15 cellular contexts compared by ENCODE assay signal in the genomic region with DNA sequence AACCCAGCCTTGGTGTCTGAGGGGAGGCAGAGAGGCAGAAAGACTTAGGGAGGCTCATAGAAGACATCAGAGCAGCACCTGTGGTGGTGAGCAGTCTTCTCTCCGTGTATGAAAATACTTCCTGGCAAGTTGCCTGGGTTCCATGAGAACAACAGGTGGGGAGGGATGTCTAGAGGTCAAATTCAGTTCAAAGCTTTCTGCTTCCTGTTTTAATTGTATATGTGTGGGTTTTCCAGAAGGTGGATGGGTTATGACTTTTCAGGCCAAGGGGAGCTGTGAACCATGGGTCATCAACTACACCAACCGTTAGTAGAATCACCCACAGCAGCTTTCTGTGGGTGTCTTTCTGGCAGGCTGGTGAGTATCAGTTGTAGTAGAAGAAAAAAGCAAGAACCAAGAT. TPM values are rescaled to one million over a fixed set of nuclear protein-coding genes. Genes with fewer than 3 reads are reported as not detected.
DNase-seq lines count a peak whose midpoint lies in the region; ATAC-seq and TF ChIP-seq lines count a peak whose summit lies in the region.
"Had no signal": no experiment of that assay in that cellular context is flagged by ENCODE, and none has a peak within 500 bp of the region (broad histone marks: within the 10 kb centered on the region; RNA-seq: fewer than 3 reads in every experiment).

No MANE protein-coding gene starts in this region.

- no peaks in the 10 kb centered on the region for H3K27me3 ChIP-seq in ovary
- H3K27me3 ChIP-seq in CD8-positive, alpha-beta T cell (ENCODE audit: insufficient read depth, low read length), result no peaks in the 10 kb centered on the region
- H3K27me3 ChIP-seq: cardiac muscle cell had no signal

- 15 to 57% (median 24%) methylated on average over 2 of the region's 2 CpGs for WGBS in ovary, 3 donors

- H3K27ac ChIP-seq in ovary, result no peak overlapping the region
- H3K27ac ChIP-seq in CD8-positive, alpha-beta T cell (ENCODE audit: low read depth, low read length), result no peak overlapping the region
- H3K27ac ChIP-seq: cardiac muscle cell, PC-9 had no signal

- H3K36me3 Mint-ChIP-seq in CD8-positive, alpha-beta T cell, result no peaks in the 10 kb centered on the region
- H3K36me3 Mint-ChIP-seq in WTC11, result no peaks in the 10 kb centered on the region

- no peak overlapping the region for H3K4me3 Mint-ChIP-seq in CD8-positive, alpha-beta T cell
- no peak overlapping the region for H3K4me3 Mint-ChIP-seq in WTC11
- H3K4me3 Mint-ChIP-seq: activated T-cell treated with anti-CD3 and anti-CD28 coated beads, Interleukin-2, amount 50 U/mL, for 72 hours; nephron had no signal

- DNase-seq in kidney tubule cell (ENCODE audit: low spot score) (peak; percentile 25), mesenteric fat pad (ENCODE audit: low spot score) (no peak), ovary (no peak), WTC11 (ENCODE audit: low spot score) (no peak)
- DNase-seq in CD8-positive, alpha-beta T cell, result no peak
- DNase-seq: activated T-cell treated with anti-CD3 and anti-CD28 coated beads, Interleukin-2, amount 50 U/mL, for 72 hours; NCI-H187; PC-9 had no signal

- no peaks in the 10 kb centered on the region for H3K36me3 ChIP-seq in ovary
- no peaks in the 10 kb centered on the region for H3K36me3 ChIP-seq in CD8-positive, alpha-beta T cell (ENCODE audit: insufficient read depth, low read length)
- H3K36me3 ChIP-seq: cardiac muscle cell had no signal

- no peaks in the 10 kb centered on the region for H3K9me3 Mint-ChIP-seq in CD8-positive, alpha-beta T cell
- H3K9me3 Mint-ChIP-seq in WTC11, result 0 out of 2 replicates have a peak, but pooled peaks cover 4% of the 10 kb centered on the region
- H3K9me3 Mint-ChIP-seq: activated T-cell treated with anti-CD3 and anti-CD28 coated beads, Interleukin-2, amount 50 U/mL, for 72 hours; nephron had no signal

- H3K27ac Mint-ChIP-seq in CD8-positive, alpha-beta T cell, result no peak overlapping the region
- no peak overlapping the region for H3K27ac Mint-ChIP-seq in WTC11
- H3K27ac Mint-ChIP-seq: activated T-cell treated with anti-CD3 and anti-CD28 coated beads, Interleukin-2, amount 50 U/mL, for 72 hours; nephron had no signal

- TF ChIP-seq EP300 in ovary (IDR thresholded peaks at IDR 0.05), result no peak

- H3K4me1 ChIP-seq in ovary (ENCODE audit: insufficient read depth), result no peaks in the 10 kb centered on the region
- no peaks in the 10 kb centered on the region for H3K4me1 ChIP-seq in CD8-positive, alpha-beta T cell (ENCODE audit: insufficient read depth, low read length)

- H3K27me3 Mint-ChIP-seq in CD8-positive, alpha-beta T cell (ENCODE audit: low read depth), result peaks cover 2% of the 10 kb centered on the region
- H3K27me3 Mint-ChIP-seq in WTC11 (ENCODE audit: low read depth), result no peaks in the 10 kb centered on the region

- no peak for TF ChIP-seq CTCF in ovary (IDR thresholded peaks at IDR 0.05)
- no peak for TF ChIP-seq CTCF in CD8-positive, alpha-beta T cell (IDR thresholded peaks at IDR 0.05)
- TF ChIP-seq CTCF in WTC11 (IDR thresholded peaks at IDR 0.05), result no peak

- H3K4me3 ChIP-seq in ovary, result no peak overlapping the region
- no peak overlapping the region for H3K4me3 ChIP-seq in CD8-positive, alpha-beta T cell (ENCODE audit: low read depth, low read length)
- H3K4me3 ChIP-seq: cardiac muscle cell, PC-9 had no signal

- no peaks in the 10 kb centered on the region for H3K4me1 Mint-ChIP-seq in CD8-positive, alpha-beta T cell (ENCODE audit: low read depth)
- H3K4me1 Mint-ChIP-seq in WTC11, result peaks cover 11% of the 10 kb centered on the region
- H3K4me1 Mint-ChIP-seq: nephron had no signal

- intact Hi-C loops in ovary (cut with DNase I), result no loop called here
- intact Hi-C loops in CD8-positive, alpha-beta T cell (cut with DNase I, micrococcal nuclease), result no loop called here

- no peaks in the 10 kb centered on the region for H3K9me3 ChIP-seq in ovary
- no peaks in the 10 kb centered on the region for H3K9me3 ChIP-seq in CD8-positive, alpha-beta T cell (ENCODE audit: low read length)

- no peak for TF ChIP-seq POLR2A in ovary (IDR thresholded peaks at IDR 0.05)

- POLR2A ChIA-PET in CD8-positive, alpha-beta T cell (lab: Charles Lee), result no interaction called here
- POLR2A ChIA-PET in WTC11 (lab: Charles Lee), result no interaction called here

- CTCF ChIA-PET in CD8-positive, alpha-beta T cell (lab: Charles Lee), result no interaction called here
- CTCF ChIA-PET in WTC11 (lab: Charles Lee), result interaction anchor here (0.7 kb wide), 1 partner anchor 100 kb away, joined by 4 read pairs; no protein-coding TSS in a partner anchor

- ATAC-seq in GM18870 (IDR thresholded peaks at IDR 0.05; ENCODE audit: unreplicated experiment), result peak; percentile 50
- ATAC-seq in GM21576 (IDR thresholded peaks at IDR 0.05; ENCODE audit: unreplicated experiment), result peak; percentile 50
- ATAC-seq in HG03354 (IDR thresholded peaks at IDR 0.05; ENCODE audit: poor library complexity, severe bottlenecking, unreplicated experiment), result peak; percentile 42
- ATAC-seq in CD8-positive, alpha-beta T cell, result no peak
- no peak for ATAC-seq in WTC11
- ATAC-seq: activated T-cell treated with anti-CD3 and anti-CD28 coated beads, Interleukin-2, amount 50 U/mL, for 72 hours; esophagus mucosa had no signal

TF ChIP-seq in WTC11, 78 proteins besides CTCF, POLR2A, EP300 and RAD21:
- TF ChIP-seq, protein P1, sequence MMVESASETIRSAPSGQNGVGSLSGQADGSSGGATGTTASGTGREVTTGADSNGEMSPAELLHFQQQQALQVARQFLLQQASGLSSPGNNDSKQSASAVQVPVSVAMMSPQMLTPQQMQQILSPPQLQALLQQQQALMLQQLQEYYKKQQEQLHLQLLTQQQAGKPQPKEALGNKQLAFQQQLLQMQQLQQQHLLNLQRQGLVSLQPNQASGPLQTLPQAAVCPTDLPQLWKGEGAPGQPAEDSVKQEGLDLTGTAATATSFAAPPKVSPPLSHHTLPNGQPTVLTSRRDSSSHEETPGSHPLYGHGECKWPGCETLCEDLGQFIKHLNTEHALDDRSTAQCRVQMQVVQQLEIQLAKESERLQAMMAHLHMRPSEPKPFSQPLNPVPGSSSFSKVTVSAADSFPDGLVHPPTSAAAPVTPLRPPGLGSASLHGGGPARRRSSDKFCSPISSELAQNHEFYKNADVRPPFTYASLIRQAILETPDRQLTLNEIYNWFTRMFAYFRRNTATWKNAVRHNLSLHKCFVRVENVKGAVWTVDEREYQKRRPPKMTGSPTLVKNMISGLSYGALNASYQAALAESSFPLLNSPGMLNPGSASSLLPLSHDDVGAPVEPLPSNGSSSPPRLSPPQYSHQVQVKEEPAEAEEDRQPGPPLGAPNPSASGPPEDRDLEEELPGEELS (CRISPR knock-in tag; IDR thresholded peaks at IDR 0.05), result no peak
- TF ChIP-seq ESRRA (CRISPR knock-in tag; IDR thresholded peaks at IDR 0.05; ENCODE audit: borderline replicate concordance), result no peak
- no peak for TF ChIP-seq TCF7 (CRISPR knock-in tag; IDR thresholded peaks at IDR 0.05; ENCODE audit: low read depth)
- TF ChIP-seq, protein P2, sequence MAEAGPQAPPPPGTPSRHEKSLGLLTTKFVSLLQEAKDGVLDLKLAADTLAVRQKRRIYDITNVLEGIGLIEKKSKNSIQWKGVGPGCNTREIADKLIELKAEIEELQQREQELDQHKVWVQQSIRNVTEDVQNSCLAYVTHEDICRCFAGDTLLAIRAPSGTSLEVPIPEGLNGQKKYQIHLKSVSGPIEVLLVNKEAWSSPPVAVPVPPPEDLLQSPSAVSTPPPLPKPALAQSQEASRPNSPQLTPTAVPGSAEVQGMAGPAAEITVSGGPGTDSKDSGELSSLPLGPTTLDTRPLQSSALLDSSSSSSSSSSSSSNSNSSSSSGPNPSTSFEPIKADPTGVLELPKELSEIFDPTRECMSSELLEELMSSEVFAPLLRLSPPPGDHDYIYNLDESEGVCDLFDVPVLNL (CRISPR knock-in tag; IDR thresholded peaks at IDR 0.05; ENCODE audit: borderline replicate concordance, low read depth), result no peak
- TF ChIP-seq, protein P3, sequence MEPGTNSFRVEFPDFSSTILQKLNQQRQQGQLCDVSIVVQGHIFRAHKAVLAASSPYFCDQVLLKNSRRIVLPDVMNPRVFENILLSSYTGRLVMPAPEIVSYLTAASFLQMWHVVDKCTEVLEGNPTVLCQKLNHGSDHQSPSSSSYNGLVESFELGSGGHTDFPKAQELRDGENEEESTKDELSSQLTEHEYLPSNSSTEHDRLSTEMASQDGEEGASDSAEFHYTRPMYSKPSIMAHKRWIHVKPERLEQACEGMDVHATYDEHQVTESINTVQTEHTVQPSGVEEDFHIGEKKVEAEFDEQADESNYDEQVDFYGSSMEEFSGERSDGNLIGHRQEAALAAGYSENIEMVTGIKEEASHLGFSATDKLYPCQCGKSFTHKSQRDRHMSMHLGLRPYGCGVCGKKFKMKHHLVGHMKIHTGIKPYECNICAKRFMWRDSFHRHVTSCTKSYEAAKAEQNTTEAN (CRISPR knock-in tag; IDR thresholded peaks at IDR 0.05), result no peak
- TF ChIP-seq, protein P4, sequence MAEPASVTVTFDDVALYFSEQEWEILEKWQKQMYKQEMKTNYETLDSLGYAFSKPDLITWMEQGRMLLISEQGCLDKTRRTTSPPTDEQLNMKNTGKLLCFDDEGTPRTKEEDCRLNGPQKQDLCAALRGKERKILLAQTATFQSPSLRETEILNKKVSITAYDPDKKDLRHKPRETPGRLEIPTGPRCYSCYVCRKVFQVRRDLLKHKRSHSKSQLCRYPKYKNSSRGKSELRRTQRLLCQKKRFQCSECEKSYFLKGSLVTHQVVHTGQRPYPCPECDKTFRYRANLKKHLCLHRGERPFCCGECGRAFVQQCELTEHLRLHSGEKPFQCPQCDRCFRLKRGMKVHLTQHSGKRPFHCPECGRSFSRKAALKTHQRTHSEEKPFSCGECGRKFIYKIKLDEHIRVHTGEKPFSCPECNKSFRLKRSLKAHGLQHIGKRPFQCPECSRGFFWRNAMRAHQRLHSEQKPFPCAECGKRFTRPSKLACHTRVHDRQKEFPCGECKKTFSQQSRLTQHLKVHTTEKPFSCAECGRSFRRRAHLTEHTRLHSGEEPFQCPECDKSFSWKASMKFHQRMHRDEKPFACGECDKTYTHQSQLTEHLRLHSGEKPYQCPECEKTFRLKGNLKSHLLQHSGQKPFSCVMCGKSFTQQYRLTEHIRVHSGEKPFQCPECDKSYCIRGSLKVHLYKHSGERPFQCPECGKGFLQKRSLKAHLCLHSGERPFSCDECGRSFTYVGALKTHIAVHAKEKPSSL (CRISPR knock-in tag; conservative IDR thresholded peaks at IDR 0.05), result no peak
- no peak for TF ChIP-seq KAT7 (CRISPR knock-in tag; IDR thresholded peaks at IDR 0.05; ENCODE audit: borderline replicate concordance)

RNA-seq across cellular contexts. Expression of a gene that starts 4.1 kb away (rescaled TPM):
- total RNA-seq in mesenteric fat pad (not detected), ovary (under 1 TPM in 1 of 7 donors, not detected in 6; 0.11 TPM), WTC11 (2021) (not detected in 3 replicates)
- under 1 TPM in 1 of 2 donors, not detected in 1; 0.12 TPM for polyA plus RNA-seq in ovary
- total RNA-seq in CD8-positive, alpha-beta T cell, result under 1 TPM; 0.62 to 0.64 TPM
- total RNA-seq: activated T-cell treated with anti-CD3 and anti-CD28 coated beads, Interleukin-2, amount 50 U/mL, for 72 hours; cardiac muscle cell; PC-9; skeletal muscle tissue had no signal
- polyA plus RNA-seq: cardiac muscle cell had no signal

RNA-seq across cellular contexts. Expression of a gene that starts 38.9 kb away (rescaled TPM):
- 0.32 TPM for total RNA-seq in mesenteric fat pad
- under 1 TPM in 1 of 7 donors, not detected in 6; 0.65 TPM for total RNA-seq in ovary
- polyA plus RNA-seq in ovary, result under 1 TPM in 1 of 2 donors, not detected in 1; 0.08 TPM
- 1 to 10 TPM; 3.1 to 3.4 TPM for total RNA-seq in CD8-positive, alpha-beta T cell
- not detected in 3 replicates for total RNA-seq in WTC11 (2021)
- total RNA-seq: cardiac muscle cell, PC-9 had no signal
- polyA plus RNA-seq: cardiac muscle cell had no signal

Comparison
In these comparisons a context has a peak if more than half of its experiments do, and no peak if none do; other contexts are left out.
1. ATAC-seq: peak in GM18870 (single experiment), GM21576 (single experiment) and HG03354 (single experiment); none in CD8-positive, alpha-beta T cell (single experiment) and WTC11 (single experiment).